8 cellular contexts compared by ENCODE assay signal in genomic region chr1:203278087-203278884, GRCh38. TPM values are rescaled to one million over a fixed set of nuclear protein-coding genes. Genes with fewer than 3 reads are reported as not detected.
DNase-seq lines count a peak whose midpoint lies in the region; ATAC-seq and TF ChIP-seq lines count a peak whose summit lies in the region.

No MANE protein-coding gene starts in this region.

- peak; percentile 85 for ATAC-seq in left ventricle myocardium superior

- peak; percentile 48 for DNase-seq in GM04503 (ENCODE audit: low read depth)
- DNase-seq in NCI-H187 treated with DMSO at 0.1 percent for 48 hours (lab: John Stamatoyannopoulos, UW) = peak; percentile 79
- DNase-seq in ascending aorta (ENCODE audit: low spot score in 2 of 2) = peak; percentile 80 to 98
- peak; percentile 98 for DNase-seq in left ventricle myocardium superior
- DNase-seq in posterior vena cava (ENCODE audit: low spot score) = peak; percentile 99
- no peak for DNase-seq in NK-92 (lab: John Stamatoyannopoulos, UW; ENCODE audit: unreplicated experiment)
- DNase-seq in GF-D8 (lab: John Stamatoyannopoulos, UW) = no peak
- DNase-seq in NCI-H2029 (lab: John Stamatoyannopoulos, UW) = no peak

- no peaks in the 10 kb centered on the region for H3K27me3 ChIP-seq in ascending aorta

- peaks cover 29 to 43% of the 10 kb centered on the region in 2 donors for H3K4me1 ChIP-seq in ascending aorta

- H3K9me3 ChIP-seq in ascending aorta = no peaks in the 10 kb centered on the region

- no peak for TF ChIP-seq CTCF in ascending aorta (IDR thresholded peaks at IDR 0.05)

- H3K36me3 ChIP-seq in ascending aorta = no peaks in the 10 kb centered on the region

- intact Hi-C loops in ascending aorta (cut with DNase I) = loop anchor here (1.0 kb wide), 2 partner anchors 12 to 27 kb away; partner anchors contain the start of gene BTG2
- intact Hi-C loops in left ventricle myocardium superior (cut with micrococcal nuclease) = no loop called here
- intact Hi-C loops in posterior vena cava (cut with DNase I) = loop anchor here (10.0 kb wide), 2 partner anchors 167 to 197 kb away; partner anchors contain the start of gene PRELP (in 1 of the 2)

- peak overlapping the region; percentile 88 to 91 for H3K27ac ChIP-seq in ascending aorta

- peak overlapping the region in 1 of 2 donors; percentile 38 for H3K4me3 ChIP-seq in ascending aorta

RNA-seq across cellular contexts. Expression of gene BTG2, which starts 27.0 kb away (rescaled TPM):
- total RNA-seq in ascending aorta = 219 TPM
- total RNA-seq in left ventricle myocardium superior = 41.3 TPM
- 100 to 1,000 TPM in 1 of 2 donors, 10 to 100 TPM in 1; 64.7 to 153 TPM for total RNA-seq in posterior vena cava

RNA-seq across cellular contexts. Expression of gene CHIT1, which starts 48.8 kb away (rescaled TPM):
- total RNA-seq in ascending aorta (not detected), left ventricle myocardium superior (not detected), posterior vena cava (under 1 TPM; 0.14 to 0.33 TPM)

Comparison
In these comparisons a context has a peak if more than half of its experiments do, and no peak if none do; other contexts are left out.
1. DNase-seq: peak in GM04503 (single experiment), NCI-H187 treated with DMSO at 0.1 percent for 48 hours (single experiment), ascending aorta (2 of 2), left ventricle myocardium superior (single experiment) and posterior vena cava (single experiment); none in NK-92 (single experiment), GF-D8 (single experiment) and NCI-H2029 (single experiment).